In the genomic region with DNA sequence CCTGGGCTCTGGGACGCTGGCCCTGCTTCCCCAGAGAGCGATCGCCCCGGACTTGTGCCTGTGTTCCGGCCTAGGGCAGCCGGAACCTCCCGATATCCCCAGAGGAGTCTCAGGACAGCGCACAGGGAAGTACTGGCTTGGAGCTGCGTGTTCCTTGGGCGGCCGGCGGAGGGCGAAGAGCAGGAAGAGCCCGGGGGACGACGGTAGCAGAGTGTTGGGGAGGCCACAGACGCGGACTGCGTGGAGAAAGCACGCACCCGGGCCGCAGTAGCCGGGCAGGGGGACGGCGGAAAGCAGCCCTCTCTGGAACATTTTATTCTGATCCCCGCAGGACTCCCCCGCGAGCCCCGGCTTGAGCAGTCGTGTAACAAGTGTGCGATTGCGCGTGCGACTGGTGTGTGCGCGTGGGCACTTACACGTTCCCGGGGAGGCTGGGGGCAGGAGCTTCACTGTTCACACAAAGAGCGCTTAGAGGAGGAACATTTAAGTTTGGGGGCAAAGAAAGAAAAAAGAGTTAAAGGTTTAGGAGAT, we compare ENCODE assay signal across 8 cellular contexts. TPM values are rescaled to one million over a fixed set of nuclear protein-coding genes. Genes with fewer than 3 reads are reported as not detected.
A peak's percentile ranks its signal among the peaks of the same experiment; 100 is the strongest.
DNase-seq lines count a peak whose midpoint lies in the region; ATAC-seq and TF ChIP-seq lines count a peak whose summit lies in the region.

No MANE protein-coding gene starts in this region.

- TF ChIP-seq CTCF in cardiac muscle cell (IDR thresholded peaks at IDR 0.05; ENCODE audit: low read depth, low read length) (peak; percentile 47), psoas muscle (IDR thresholded peaks at IDR 0.05) (no peak)

- peak; percentile 36 to 57 (median 42) for ATAC-seq in psoas muscle

- peak overlapping the region; percentile 19 for H3K4me3 ChIP-seq in cardiac muscle cell
- H3K4me3 ChIP-seq in psoas muscle: peak overlapping the region; percentile 44

- H3K27me3 ChIP-seq in cardiac muscle cell: peaks cover 86% of the 10 kb centered on the region
- peaks cover 0 to 83% (median 53%) of the 10 kb centered on the region in 3 donors for H3K27me3 ChIP-seq in psoas muscle (ENCODE audit: insufficient read depth in 3 of 3, low read length in 2 of 3)

- WGBS in psoas muscle, 3 donors: 3 to 6% (median 4%) methylated on average over 37 to 39 of the region's 39 CpGs

- intact Hi-C loops in psoas muscle (cut with DNase I): loop anchor here in 1 of 2 donors (2.0 kb wide), 1 partner anchor 31 kb away; no protein-coding TSS in a partner anchor

- H3K27ac ChIP-seq in cardiac muscle cell (no peak overlapping the region), psoas muscle (no peak overlapping the region)

- H3K36me3 ChIP-seq in cardiac muscle cell (no peaks in the 10 kb centered on the region), psoas muscle (ENCODE audit: insufficient read depth in 1 of 2, low read depth in 1 of 2) (no peaks in the 10 kb centered on the region)

- H3K9me3 ChIP-seq in cardiac muscle cell (ENCODE audit: low read depth) (no peaks in the 10 kb centered on the region), psoas muscle (no peaks in the 10 kb centered on the region)

- peaks cover 27% of the 10 kb centered on the region for H3K4me1 ChIP-seq in cardiac muscle cell (ENCODE audit: low read depth)
- peaks cover 16% of the 10 kb centered on the region for H3K4me1 ChIP-seq in psoas muscle

- DNase-seq in activated T-cell treated with anti-CD3 and anti-CD28 coated beads for 4 hours: peak; percentile 9
- DNase-seq in activated T-cell treated with anti-CD3 and anti-CD28 coated beads, Interleukin-2, amount 50 U/mL, for 1 hour: no peak
- DNase-seq in activated T-cell treated with anti-CD3 and anti-CD28 coated beads, Interleukin-2, amount 50 U/mL, for 48 hours: peak; percentile 35 to 46
- DNase-seq in cardiac muscle cell (ENCODE audit: low read depth in 1 of 2, low spot score in 1 of 2): peak; percentile 66 to 78
- peak in 1 of 2 donors; percentile 51 for DNase-seq in psoas muscle
- DNase-seq in NCI-H146 (lab: John Stamatoyannopoulos, UW): no peak
- DNase-seq in SHP77 (lab: John Stamatoyannopoulos, UW): no peak
- DNase-seq in putamen (ENCODE audit: low spot score): no peak

RNA-seq across cellular contexts. Expression of a gene that starts 36.1 kb away (rescaled TPM):
- total RNA-seq in cardiac muscle cell (not detected in 2 replicates), psoas muscle (not detected)
- polyA plus RNA-seq in cardiac muscle cell (not detected in 2 replicates), psoas muscle (not detected)

Comparison
In these comparisons a context has a peak if more than half of its experiments do, and no peak if none do; other contexts are left out.
1. DNase-seq: peak in activated T-cell treated with anti-CD3 and anti-CD28 coated beads for 4 hours (single experiment), activated T-cell treated with anti-CD3 and anti-CD28 coated beads, Interleukin-2, amount 50 U/mL, for 48 hours (2 of 2) and cardiac muscle cell (2 of 2); none in activated T-cell treated with anti-CD3 and anti-CD28 coated beads, Interleukin-2, amount 50 U/mL, for 1 hour (single experiment), NCI-H146 (single experiment), SHP77 (0 of 2) and putamen (single experiment).